In genomic region chr2:160308915-160309314, GRCh38 we compare ENCODE assay signal across 16 cellular contexts.
DNase-seq lines count a peak whose midpoint lies in the region; FAIRE-seq and TF ChIP-seq lines count a peak whose summit lies in the region.
"Had no signal": no experiment of that assay in that cellular context is flagged by ENCODE, and none has a peak within 500 bp of the region (broad histone marks: within the 10 kb centered on the region; RNA-seq: fewer than 3 reads in every experiment).

No MANE protein-coding gene starts in this region.

- H3K27ac ChIP-seq in esophagus muscularis mucosa (replicated peaks in 1 of 4) = no peak overlapping the region
- H3K27ac ChIP-seq: KMS-11 had no signal

- in situ Hi-C loops in astrocyte of the cerebellum (cut with HindIII; ENCODE audit: low sequenced_read_pairs) = no loop called here

- H3K9me3 ChIP-seq in esophagus muscularis mucosa = no peaks in the 10 kb centered on the region

- DNase-seq in A172 (ENCODE audit: low spot score) (peak; percentile 94), HFFc6 (peak; percentile 84), astrocyte of the cerebellum (ENCODE audit: low read depth) (peak; percentile 80), immature natural killer cell (no peak), DMS114 treated with DMSO at 0.1 percent for 48 hours (lab: John Stamatoyannopoulos, UW; ENCODE audit: unreplicated experiment) (no peak), esophagus muscularis mucosa (ENCODE audit: extremely low spot score) (no peak), GM12892 (ENCODE audit: insufficient read length) (no peak), mesenteric fat pad (ENCODE audit: low spot score) (no peak)
- DNase-seq: activated CD4-positive, alpha-beta memory T cell treated with anti-CD3 and anti-CD28 coated beads, Interleukin-2, amount 10 ng/mL, durations not matched to agents 7 days and 5 days; activated naive CD4-positive, alpha-beta T cell treated with anti-CD3 and anti-CD28 coated beads, Interleukin-2, amount 50 U/mL, for 16 hours; AML-193; GOT3; NCI-H510A treated with DMSO at 0.1 percent for 48 hours; occipital lobe had no signal

- H3K27ac Mint-ChIP-seq in HFFc6 = peak overlapping the region; percentile 97
- H3K27ac Mint-ChIP-seq in immature natural killer cell = peak overlapping the region in 5 of 6 donors; percentile 35 to 72 (median 55)
- H3K27ac Mint-ChIP-seq: activated CD4-positive, alpha-beta memory T cell treated with anti-CD3 and anti-CD28 coated beads, Interleukin-2, amount 10 ng/mL, durations not matched to agents 7 days and 5 days had no signal

- intact Hi-C loops in esophagus muscularis mucosa (cut with DNase I) = no loop called here

- H3K36me3 Mint-ChIP-seq in HFFc6 (ENCODE audit: low read depth) (peaks cover 26% of the 10 kb centered on the region), immature natural killer cell (peaks cover under 1 to 19% (median 9%) of the 10 kb centered on the region in 3 donors)

- TF ChIP-seq POLR2A in esophagus muscularis mucosa (IDR thresholded peaks at IDR 0.05; ENCODE audit: low read depth) (no peak), GM12892 (IDR thresholded peaks at IDR 0.05; ENCODE audit: low read depth, low read length) (no peak)

- H3K4me1 Mint-ChIP-seq in HFFc6 (ENCODE audit: low read depth) (peaks cover 82% of the 10 kb centered on the region), immature natural killer cell (peaks cover 27 to 79% of the 10 kb centered on the region in 2 donors)
- H3K4me1 Mint-ChIP-seq: activated CD4-positive, alpha-beta memory T cell treated with anti-CD3 and anti-CD28 coated beads, Interleukin-2, amount 10 ng/mL, durations not matched to agents 7 days and 5 days had no signal

- no peak for FAIRE-seq in GM12892 (lab: Jason Lieb, UNC)
- FAIRE-seq: endometrium had no signal

- no peaks in the 10 kb centered on the region for H3K9me3 Mint-ChIP-seq in HFFc6
- no peaks in the 10 kb centered on the region for H3K9me3 Mint-ChIP-seq in immature natural killer cell
- H3K9me3 Mint-ChIP-seq: activated CD4-positive, alpha-beta memory T cell treated with anti-CD3 and anti-CD28 coated beads, Interleukin-2, amount 10 ng/mL, durations not matched to agents 7 days and 5 days had no signal

- H3K36me3 ChIP-seq in esophagus muscularis mucosa = peaks cover 0 to 19% (median 9%) of the 10 kb centered on the region in 4 donors

- TF ChIP-seq CTCF in HFFc6 (IDR thresholded peaks at IDR 0.05) = no peak
- no peak for TF ChIP-seq CTCF in astrocyte of the cerebellum (IDR thresholded peaks at IDR 0.05; ENCODE audit: low read depth, low read length, missing control alignments)
- no peak for TF ChIP-seq CTCF in esophagus muscularis mucosa (IDR thresholded peaks at IDR 0.05)

- no peaks in the 10 kb centered on the region for H3K27me3 ChIP-seq in esophagus muscularis mucosa

- H3K27me3 Mint-ChIP-seq in HFFc6 (ENCODE audit: insufficient read depth) = peaks cover 4% of the 10 kb centered on the region; the same call in 1 of the 2 replicates
- peaks cover 0 to 8% (median 3%) of the 10 kb centered on the region in 3 donors for H3K27me3 Mint-ChIP-seq in immature natural killer cell (ENCODE audit: low read depth in 3 of 3)
- H3K27me3 Mint-ChIP-seq: activated CD4-positive, alpha-beta memory T cell treated with anti-CD3 and anti-CD28 coated beads, Interleukin-2, amount 10 ng/mL, durations not matched to agents 7 days and 5 days had no signal

- WGBS in esophagus muscularis mucosa = 93% methylated on average over 5 of the region's 5 CpGs

- H3K4me3 ChIP-seq in astrocyte of the cerebellum (ENCODE audit: low read depth, low read length) (no peak overlapping the region), esophagus muscularis mucosa (no peak overlapping the region)

- H3K4me3 Mint-ChIP-seq in HFFc6 (peak overlapping the region; percentile 80), immature natural killer cell (no peak overlapping the region)
- H3K4me3 Mint-ChIP-seq: activated CD4-positive, alpha-beta memory T cell treated with anti-CD3 and anti-CD28 coated beads, Interleukin-2, amount 10 ng/mL, durations not matched to agents 7 days and 5 days had no signal

- no peak for TF ChIP-seq EP300 in esophagus muscularis mucosa (IDR thresholded peaks at IDR 0.05)

- peaks cover 35 to 59% (median 50%) of the 10 kb centered on the region in 4 donors for H3K4me1 ChIP-seq in esophagus muscularis mucosa

Comparison
In these comparisons a context has a peak if more than half of its experiments do, and no peak if none do; other contexts are left out.
1. DNase-seq: peak in A172 (single experiment), HFFc6 (single experiment) and astrocyte of the cerebellum (single experiment); none in immature natural killer cell (0 of 3), DMS114 treated with DMSO at 0.1 percent for 48 hours (single experiment), esophagus muscularis mucosa (single experiment), GM12892 (single experiment) and mesenteric fat pad (single experiment).